ENCODE assay signal across 10 cellular contexts in genomic region chr3:38084019-38084968, GRCh38. TPM values are rescaled to one million over a fixed set of nuclear protein-coding genes. Genes with fewer than 3 reads are reported as not detected.
DNase-seq lines count a peak whose midpoint lies in the region; ATAC-seq, FAIRE-seq and TF ChIP-seq lines count a peak whose summit lies in the region.
"Had no signal": no experiment of that assay in that cellular context is flagged by ENCODE, and none has a peak within 500 bp of the region (broad histone marks: within the 10 kb centered on the region; RNA-seq: fewer than 3 reads in every experiment).

No MANE protein-coding gene starts in this region.

- CTCF ChIA-PET in CD4-positive, alpha-beta T cell (lab: Charles Lee): no interaction called here

- H3K14ac ChIP-seq in mesenchymal stem cell (ENCODE audit: low read length in 2 of 2): no peak overlapping the region

- H3K79me2 ChIP-seq in astrocyte (ENCODE audit: insufficient read depth, low read length): no peaks in the 10 kb centered on the region

- H3K4me1 ChIP-seq in astrocyte (ENCODE audit: insufficient read depth, low read length) (no peaks in the 10 kb centered on the region), mesenchymal stem cell (ENCODE audit: control insufficient read depth, insufficient read depth, low read depth, low read length) (no peaks in the 10 kb centered on the region), kidney (ENCODE audit: control insufficient read depth in 1 of 2, insufficient read depth in 1 of 2, low read depth in 1 of 2, low read length in 2 of 2) (no peaks in the 10 kb centered on the region), stomach (no peaks in the 10 kb centered on the region)
- H3K4me1 ChIP-seq: esophagus muscularis mucosa had no signal

- H3K4me3 Mint-ChIP-seq in CD4-positive, alpha-beta T cell: peak overlapping the region; percentile 71
- H3K4me3 Mint-ChIP-seq in IgD-negative memory B cell: peak overlapping the region in 1 of 4 donors; percentile 19
- no peak overlapping the region for H3K4me3 Mint-ChIP-seq in astrocyte (ENCODE audit: unreplicated experiment)
- no peak overlapping the region for H3K4me3 Mint-ChIP-seq in osteocyte (ENCODE audit: unreplicated experiment)

- H3K79me1 ChIP-seq in mesenchymal stem cell (replicated peaks; ENCODE audit: low read length, poor library complexity, severe bottlenecking): no peaks in the 10 kb centered on the region

- peak; percentile 91 for FAIRE-seq in astrocyte (lab: Jason Lieb, UNC)
- no peak for FAIRE-seq in kidney (lab: Jason Lieb, UNC)

- DNase-seq in CD4-positive, alpha-beta T cell: peak in 2 of 10 experiments; percentile 7 to 46
- DNase-seq in astrocyte (ENCODE audit: low read depth) (peak; percentile 17), mesenchymal stem cell (peak; percentile 33), left lobe of liver (ENCODE audit: low spot score) (no peak), osteocyte (ENCODE audit: extremely low spot score, unreplicated experiment) (no peak), kidney (no peak), stomach (no peak)
- DNase-seq: NCI-H345 had no signal

- H3K27ac Mint-ChIP-seq in CD4-positive, alpha-beta T cell: peak overlapping the region; percentile 78
- peak overlapping the region; percentile 39 to 88 (median 75) for H3K27ac Mint-ChIP-seq in IgD-negative memory B cell
- no peak overlapping the region for H3K27ac Mint-ChIP-seq in astrocyte (ENCODE audit: unreplicated experiment)
- H3K27ac Mint-ChIP-seq in osteocyte (ENCODE audit: unreplicated experiment): no peak overlapping the region

- no peaks in the 10 kb centered on the region for H4K20me1 ChIP-seq in astrocyte (ENCODE audit: insufficient read depth, low read length)

- no peak for TF ChIP-seq CTCF in CD4-positive, alpha-beta T cell (IDR thresholded peaks at IDR 0.05)
- TF ChIP-seq CTCF in astrocyte (IDR thresholded peaks at IDR 0.05; ENCODE audit: insufficient read depth, low read depth, low read length) (no peak), osteocyte (IDR thresholded peaks at IDR 0.05) (no peak), kidney (IDR thresholded peaks at IDR 0.05; ENCODE audit: borderline replicate concordance, extremely low read depth, insufficient read depth) (no peak), stomach (IDR thresholded peaks at IDR 0.05) (no peak)

- intact Hi-C loops in CD4-positive, alpha-beta T cell (cut with DNase I, micrococcal nuclease): loop anchor here in 1 of 2 experiments (2.0 kb wide), 1 partner anchor 45 kb away; the partner anchor contains the start of gene DLEC1
- intact Hi-C loops in kidney (cut with DNase I): no loop called here
- intact Hi-C loops in stomach (cut with DNase I; ENCODE audit: low total_unique reads): no loop called here

- H3K4me3 ChIP-seq in astrocyte (ENCODE audit: insufficient read depth, low read depth, low read length): no peak overlapping the region
- H3K4me3 ChIP-seq in mesenchymal stem cell (ENCODE audit: insufficient read depth in 1 of 2, low read depth in 1 of 2, low read length in 2 of 2): peak overlapping the region in 1 of 2 experiments; percentile 9
- H3K4me3 ChIP-seq in kidney (ENCODE audit: low read length in 2 of 2): no peak overlapping the region
- H3K4me3 ChIP-seq in stomach: no peak overlapping the region
- H3K4me3 ChIP-seq: esophagus muscularis mucosa had no signal

- no peak overlapping the region for H4K91ac ChIP-seq in mesenchymal stem cell (ENCODE audit: low read length)

- ATAC-seq in CD4-positive, alpha-beta T cell (ENCODE audit: poor library complexity): peak; percentile 70
- ATAC-seq in left lobe of liver: no peak

- H3K27me3 ChIP-seq in CD4-positive, alpha-beta T cell (ENCODE audit: control insufficient read depth, insufficient read depth, low read length): no peaks in the 10 kb centered on the region
- H3K27me3 ChIP-seq in astrocyte (ENCODE audit: insufficient read depth, low read length) (no peaks in the 10 kb centered on the region), mesenchymal stem cell (ENCODE audit: control insufficient read depth in 1 of 2, insufficient read depth in 1 of 2, low read length in 2 of 2) (peaks cover 0 to 1% of the 10 kb centered on the region in 2 experiments), stomach (no peaks in the 10 kb centered on the region)
- H3K27me3 ChIP-seq: esophagus muscularis mucosa had no signal

- no peak overlapping the region for H2BK120ac ChIP-seq in mesenchymal stem cell (ENCODE audit: low read depth, low read length)

- H3K9me3 ChIP-seq in CD4-positive, alpha-beta T cell (ENCODE audit: control insufficient read depth, low read length): peaks cover 7% of the 10 kb centered on the region
- H3K9me3 ChIP-seq in astrocyte (ENCODE audit: insufficient read depth, low read depth, low read length): peaks cover 6% of the 10 kb centered on the region
- H3K9me3 ChIP-seq in mesenchymal stem cell (ENCODE audit: control insufficient read depth, low read length): peaks cover 6% of the 10 kb centered on the region
- H3K9me3 ChIP-seq in kidney (ENCODE audit: control insufficient read depth in 1 of 2, low read length in 2 of 2): peaks cover 0 to 4% of the 10 kb centered on the region in 2 donors
- peaks cover 0 to 25% (median 0%) of the 10 kb centered on the region in 4 donors for H3K9me3 ChIP-seq in stomach

- no peaks in the 10 kb centered on the region for H3K4me1 Mint-ChIP-seq in CD4-positive, alpha-beta T cell (ENCODE audit: low read depth)
- H3K4me1 Mint-ChIP-seq in IgD-negative memory B cell: no peaks in the 10 kb centered on the region
- H3K4me1 Mint-ChIP-seq in astrocyte (ENCODE audit: low read depth, unreplicated experiment): no peaks in the 10 kb centered on the region
- H3K4me1 Mint-ChIP-seq in osteocyte (ENCODE audit: unreplicated experiment): no peaks in the 10 kb centered on the region

- H3K36me3 Mint-ChIP-seq in CD4-positive, alpha-beta T cell (ENCODE audit: low read depth): peaks cover 17% of the 10 kb centered on the region
- H3K36me3 Mint-ChIP-seq in IgD-negative memory B cell (peaks cover 2% of the 10 kb centered on the region), astrocyte (ENCODE audit: low read depth, unreplicated experiment) (no peaks in the 10 kb centered on the region), osteocyte (ENCODE audit: unreplicated experiment) (no peaks in the 10 kb centered on the region)

- WGBS in mesenchymal stem cell: 91% methylated on average over 14 of the region's 14 CpGs
- 81 to 88% (median 81%) methylated on average over 14 of the region's 14 CpGs for WGBS in stomach, 5 donors

- H3K4me2 ChIP-seq in astrocyte (ENCODE audit: low read length): no peak overlapping the region
- no peak overlapping the region for H3K4me2 ChIP-seq in mesenchymal stem cell (ENCODE audit: low read length, poor library complexity, severe bottlenecking)

- no peak overlapping the region for H3K4ac ChIP-seq in mesenchymal stem cell (ENCODE audit: low read depth in 1 of 2, low read length in 2 of 2)

- no peak overlapping the region for H3K23ac ChIP-seq in mesenchymal stem cell (ENCODE audit: low read length in 2 of 2)

- H3K9ac ChIP-seq in astrocyte (ENCODE audit: low read length): no peak overlapping the region
- H3K9ac ChIP-seq in mesenchymal stem cell (ENCODE audit: low read length): no peak overlapping the region
- no peak overlapping the region for H3K9ac ChIP-seq in kidney (ENCODE audit: low read length in 2 of 2)

- no peak for TF ChIP-seq EP300 in stomach (IDR thresholded peaks at IDR 0.05)

- POLR2A ChIA-PET in CD4-positive, alpha-beta T cell (lab: Charles Lee): no interaction called here

- H2AK5ac ChIP-seq in mesenchymal stem cell (ENCODE audit: low read length, severe bottlenecking): no peak overlapping the region

- no peak overlapping the region for H4K8ac ChIP-seq in mesenchymal stem cell (ENCODE audit: low read length)

- no peaks in the 10 kb centered on the region for H3K27me3 Mint-ChIP-seq in CD4-positive, alpha-beta T cell
- H3K27me3 Mint-ChIP-seq in IgD-negative memory B cell (no peaks in the 10 kb centered on the region), astrocyte (ENCODE audit: low read depth, unreplicated experiment) (peaks cover 16% of the 10 kb centered on the region), osteocyte (ENCODE audit: unreplicated experiment) (no peaks in the 10 kb centered on the region)

- no peak overlapping the region for H2BK5ac ChIP-seq in mesenchymal stem cell (ENCODE audit: low read depth, low read length, poor library complexity, severe bottlenecking)

- no peak for TF ChIP-seq POLR2A in stomach (IDR thresholded peaks at IDR 0.05)

- H2BK15ac ChIP-seq in mesenchymal stem cell (ENCODE audit: low read depth, poor library complexity, severe bottlenecking): no peak overlapping the region

- H3K27ac ChIP-seq in CD4-positive, alpha-beta T cell (ENCODE audit: low read depth, low read length): no peak overlapping the region
- no peak overlapping the region for H3K27ac ChIP-seq in astrocyte (ENCODE audit: low read depth, low read length)
- no peak overlapping the region for H3K27ac ChIP-seq in mesenchymal stem cell (ENCODE audit: low read length, poor library complexity, severe bottlenecking)
- no peak overlapping the region for H3K27ac ChIP-seq in kidney (ENCODE audit: low read depth in 2 of 2, low read length in 2 of 2)
- no peak overlapping the region for H3K27ac ChIP-seq in stomach
- H3K27ac ChIP-seq: esophagus muscularis mucosa had no signal

- H3K36me3 ChIP-seq in astrocyte (ENCODE audit: insufficient read depth, low read length) (no peaks in the 10 kb centered on the region), mesenchymal stem cell (ENCODE audit: control insufficient read depth in 1 of 2, insufficient read depth in 2 of 2, low read depth in 1 of 2, low read length in 2 of 2) (no peaks in the 10 kb centered on the region), kidney (ENCODE audit: control insufficient read depth in 1 of 2, insufficient read depth in 2 of 2, low read length in 2 of 2) (no peaks in the 10 kb centered on the region), stomach (no peaks in the 10 kb centered on the region)
- H3K36me3 ChIP-seq: esophagus muscularis mucosa had no signal

- H3K18ac ChIP-seq in mesenchymal stem cell (ENCODE audit: low read depth in 1 of 2, low read length in 2 of 2): no peak overlapping the region

- no peak overlapping the region for H2BK12ac ChIP-seq in mesenchymal stem cell (ENCODE audit: low read length in 2 of 2)

- H2AFZ ChIP-seq in astrocyte (ENCODE audit: low read depth, low read length) (no peak overlapping the region), mesenchymal stem cell (ENCODE audit: low read depth, low read length) (no peak overlapping the region)

- peaks cover 6% of the 10 kb centered on the region for H3K9me3 Mint-ChIP-seq in CD4-positive, alpha-beta T cell
- H3K9me3 Mint-ChIP-seq in IgD-negative memory B cell: peaks cover 0 to 5% (median 3%) of the 10 kb centered on the region in 3 donors
- H3K9me3 Mint-ChIP-seq in astrocyte (ENCODE audit: unreplicated experiment): peaks cover 21% of the 10 kb centered on the region
- peaks cover 4% of the 10 kb centered on the region for H3K9me3 Mint-ChIP-seq in osteocyte (ENCODE audit: unreplicated experiment)

RNA-seq across cellular contexts. Expression of gene DLEC1, which starts 45.3 kb away (rescaled TPM):
- total RNA-seq in CD4-positive, alpha-beta T cell: 1 to 10 TPM; 4.4 to 5.1 TPM
- polyA plus RNA-seq in IgD-negative memory B cell (0.28 TPM), kidney (ENCODE audit: insufficient read depth, low read depth, low replicate concordance) (0.52 TPM), stomach (under 1 TPM; 0.12 to 0.31 (median 0.20) TPM)
- total RNA-seq in astrocyte (0.19 and 0.54 TPM in 2 replicates), left lobe of liver (0.05 TPM), osteocyte (0.24 and 0.62 TPM in 2 replicates), kidney (3.3 TPM), stomach (1 to 10 TPM in 2 of 5 donors, not detected in 3; 1.3 to 1.5 TPM)
- polyA plus RNA-seq in mesenchymal stem cell (2013, experiment 1 of 2): 0.01 TPM
- 0.01 TPM for polyA plus RNA-seq in mesenchymal stem cell (2013, experiment 2 of 2)

RNA-seq across cellular contexts. Expression of gene ACAA1, which starts 52.6 kb away (rescaled TPM):
- 10 to 100 TPM; 56.4 to 58.9 TPM for total RNA-seq in CD4-positive, alpha-beta T cell
- polyA plus RNA-seq in IgD-negative memory B cell: 41.8 TPM
- total RNA-seq in astrocyte: 67.0 and 69.4 TPM in 2 replicates
- polyA plus RNA-seq in mesenchymal stem cell (2013, experiment 1 of 2): 32.9 TPM
- 32.8 TPM for polyA plus RNA-seq in mesenchymal stem cell (2013, experiment 2 of 2)
- total RNA-seq in left lobe of liver: 479 TPM
- total RNA-seq in osteocyte: 60.3 and 62.0 TPM in 2 replicates
- 90.0 TPM for total RNA-seq in kidney
- 566 TPM for polyA plus RNA-seq in kidney (ENCODE audit: insufficient read depth, low read depth, low replicate concordance)
- 100 to 1,000 TPM in 2 of 5 donors, 10 to 100 TPM in 3; 44.2 to 249 (median 80.4) TPM for total RNA-seq in stomach
- 10 to 100 TPM; 60.9 to 79.1 (median 72.2) TPM for polyA plus RNA-seq in stomach

RNA-seq across cellular contexts. Expression of gene MYD88, which starts 54.2 kb away (rescaled TPM):
- 10 to 100 TPM; 26.9 to 27.2 TPM for total RNA-seq in CD4-positive, alpha-beta T cell
- polyA plus RNA-seq in IgD-negative memory B cell (83.0 TPM), kidney (ENCODE audit: insufficient read depth, low read depth, low replicate concordance) (20.8 TPM), stomach (10 to 100 TPM; 23.0 to 42.5 (median 26.3) TPM)
- total RNA-seq in astrocyte (50.6 and 55.8 TPM in 2 replicates), left lobe of liver (37.5 TPM), osteocyte (13.3 TPM in 2 replicates), kidney (34.5 TPM), stomach (10 to 100 TPM in 4 of 5 donors, 1 to 10 TPM in 1; 9.0 to 67.8 (median 37.5) TPM)
- polyA plus RNA-seq in mesenchymal stem cell (2013, experiment 1 of 2): 31.6 TPM
- 31.9 TPM for polyA plus RNA-seq in mesenchymal stem cell (2013, experiment 2 of 2)

RNA-seq across cellular contexts. Expression of gene PLCD1, which starts 54.9 kb away (rescaled TPM):
- 10 to 100 TPM; 67.0 to 69.8 TPM for total RNA-seq in CD4-positive, alpha-beta T cell
- polyA plus RNA-seq in IgD-negative memory B cell: 4.6 TPM
- 15.8 and 16.7 TPM in 2 replicates for total RNA-seq in astrocyte
- polyA plus RNA-seq in mesenchymal stem cell (2013, experiment 1 of 2): 16.1 TPM
- polyA plus RNA-seq in mesenchymal stem cell (2013, experiment 2 of 2): 16.2 TPM
- 11.3 TPM for total RNA-seq in left lobe of liver
- 21.8 and 22.8 TPM in 2 replicates for total RNA-seq in osteocyte
- 50.0 TPM for total RNA-seq in kidney
- 39.1 TPM for polyA plus RNA-seq in kidney (ENCODE audit: insufficient read depth, low read depth, low replicate concordance)
- 10 to 100 TPM in 4 of 5 donors, 1 to 10 TPM in 1; 8.2 to 73.9 (median 15.6) TPM for total RNA-seq in stomach
- 10 to 100 TPM in 2 of 3 donors, 1 to 10 TPM in 1; 9.8 to 27.1 (median 11.3) TPM for polyA plus RNA-seq in stomach

Comparison
In these comparisons a context has a peak if more than half of its experiments do, and no peak if none do; other contexts are left out.
1. DNase-seq: peak in astrocyte (single experiment) and mesenchymal stem cell (single experiment); none in left lobe of liver (single experiment), osteocyte (single experiment), kidney (single experiment) and stomach (single experiment).
2. H3K27ac Mint-ChIP-seq: peak in CD4-positive, alpha-beta T cell (single experiment) and IgD-negative memory B cell (3 of 3); none in astrocyte (single experiment) and osteocyte (single experiment).